In the genomic region with DNA sequence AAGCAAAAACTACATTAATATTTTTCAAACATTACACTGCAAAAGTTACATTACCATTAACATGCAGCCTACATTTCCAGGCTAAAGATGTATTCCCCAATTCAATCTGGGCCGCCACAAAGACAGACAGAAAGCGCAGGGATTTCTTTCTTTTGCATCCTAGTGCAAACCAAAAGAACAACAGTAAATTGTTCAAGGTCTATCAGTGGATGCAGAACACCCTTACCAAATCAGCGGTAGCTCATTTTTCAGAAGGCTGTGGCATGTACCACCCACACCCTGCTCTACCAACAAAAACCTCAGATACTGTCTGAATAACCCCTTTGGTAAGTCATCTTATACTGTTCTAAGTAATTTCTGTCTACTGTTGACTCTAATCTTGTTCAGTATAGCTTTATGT, we compare ENCODE assay signal across 14 cellular contexts. TPM values are rescaled to one million over a fixed set of nuclear protein-coding genes. Genes with fewer than 3 reads are reported as not detected.
A peak's percentile ranks its signal among the peaks of the same experiment; 100 is the strongest.
DNase-seq lines count a peak whose midpoint lies in the region; ATAC-seq and TF ChIP-seq lines count a peak whose summit lies in the region.
"Had no signal": no experiment of that assay in that cellular context is flagged by ENCODE, and none has a peak within 500 bp of the region (broad histone marks: within the 10 kb centered on the region; RNA-seq: fewer than 3 reads in every experiment).

No MANE protein-coding gene starts in this region.

- H3K9ac ChIP-seq in endodermal cell (ENCODE audit: extremely low read depth, low read length, poor library complexity, severe bottlenecking) = no peak overlapping the region
- peak overlapping the region; percentile 99 for H3K9ac ChIP-seq in skeletal muscle satellite cell (ENCODE audit: low read depth, low read length)

- no peak for DNase-seq in activated naive CD4-positive, alpha-beta T cell treated with anti-CD3 and anti-CD28 coated beads for 36 hours
- DNase-seq in activated naive CD4-positive, alpha-beta T cell treated with anti-CD3 and anti-CD28 coated beads, Interleukin-2, amount 50 U/mL, for 72 hours (ENCODE audit: low spot score in 2 of 2) = no peak
- no peak for DNase-seq in T-helper 17 cell
- DNase-seq in endodermal cell = no peak
- DNase-seq in NCI-H1417 (lab: John Stamatoyannopoulos, UW) = no peak
- DNase-seq in HEK293T (ENCODE audit: extremely low spot score) = no peak
- DNase-seq in upper lobe of right lung = no peak
- DNase-seq: activated gamma-delta T cell treated with Interleukin-2 at 50 U/mL for 16 hours, AML-193, cortex of kidney, head of caudate nucleus, MG63, NCI-H345 had no signal

- POLR2A ChIA-PET in HEK293T (lab: Yijun Ruan, JAX) = no interaction called here

- H3K27me3 Mint-ChIP-seq in activated naive CD4-positive, alpha-beta T cell treated with anti-CD3 and anti-CD28 coated beads for 36 hours (ENCODE audit: low read depth) = no peaks in the 10 kb centered on the region
- no peaks in the 10 kb centered on the region for H3K27me3 Mint-ChIP-seq in T-helper 17 cell
- no peaks in the 10 kb centered on the region for H3K27me3 Mint-ChIP-seq in endodermal cell (ENCODE audit: insufficient read depth)

- H3K4me2 ChIP-seq in skeletal muscle satellite cell (ENCODE audit: low read length) = peak overlapping the region; percentile 83

- TF ChIP-seq CTCF in endodermal cell (conservative IDR thresholded peaks at IDR 0.05) (no peak), upper lobe of right lung (IDR thresholded peaks at IDR 0.05) (no peak)

- WGBS in endodermal cell (ENCODE audit: insufficient coverage in 1 of 2, insufficient read length in 1 of 2), 2 experiments = 96 to 98% methylated on average over 3 of the region's 3 CpGs

- no peak for ATAC-seq in activated naive CD4-positive, alpha-beta T cell treated with anti-CD3 and anti-CD28 coated beads, Interleukin-2, amount 50 U/mL, for 72 hours
- no peak for ATAC-seq in T-helper 17 cell
- no peak for ATAC-seq in upper lobe of right lung

- H3K36me3 ChIP-seq in endodermal cell (ENCODE audit: control insufficient read depth, insufficient read depth, low read length) (peaks cover 65% of the 10 kb centered on the region), skeletal muscle satellite cell (ENCODE audit: insufficient read depth, low read length) (peaks cover 61% of the 10 kb centered on the region), upper lobe of right lung (peaks cover 55% of the 10 kb centered on the region)

- H3K4me3 ChIP-seq in endodermal cell (ENCODE audit: low read length) = peak overlapping the region; percentile 100
- peak overlapping the region; percentile 93 for H3K4me3 ChIP-seq in skeletal muscle satellite cell (ENCODE audit: low read length)
- H3K4me3 ChIP-seq in upper lobe of right lung = no peak overlapping the region

- H3K9me3 Mint-ChIP-seq in activated naive CD4-positive, alpha-beta T cell treated with anti-CD3 and anti-CD28 coated beads for 36 hours = no peaks in the 10 kb centered on the region
- H3K9me3 Mint-ChIP-seq in activated naive CD4-positive, alpha-beta T cell treated with anti-CD3 and anti-CD28 coated beads, Interleukin-2, amount 50 U/mL, for 72 hours = no peaks in the 10 kb centered on the region
- no peaks in the 10 kb centered on the region for H3K9me3 Mint-ChIP-seq in endodermal cell

- H3K4me3 Mint-ChIP-seq in activated naive CD4-positive, alpha-beta T cell treated with anti-CD3 and anti-CD28 coated beads for 36 hours = peak overlapping the region; percentile 91
- H3K4me3 Mint-ChIP-seq in T-helper 17 cell (peak overlapping the region; percentile 68), endodermal cell (no peak overlapping the region)

- no peaks in the 10 kb centered on the region for H3K9me3 ChIP-seq in T-helper 17 cell (ENCODE audit: control insufficient read depth, low read length, poor library complexity, severe bottlenecking)
- no peaks in the 10 kb centered on the region for H3K9me3 ChIP-seq in endodermal cell (ENCODE audit: control insufficient read depth, low read length)
- no peaks in the 10 kb centered on the region for H3K9me3 ChIP-seq in skeletal muscle satellite cell (replicated peaks; ENCODE audit: low read length)
- H3K9me3 ChIP-seq in upper lobe of right lung = no peaks in the 10 kb centered on the region
- H3K9me3 ChIP-seq: MG63 had no signal

- peaks cover 56% of the 10 kb centered on the region for H3K36me3 Mint-ChIP-seq in activated naive CD4-positive, alpha-beta T cell treated with anti-CD3 and anti-CD28 coated beads for 36 hours (ENCODE audit: low read depth)
- H3K36me3 Mint-ChIP-seq in activated naive CD4-positive, alpha-beta T cell treated with anti-CD3 and anti-CD28 coated beads, Interleukin-2, amount 50 U/mL, for 72 hours = peaks cover 55 to 77% of the 10 kb centered on the region in 2 donors
- H3K36me3 Mint-ChIP-seq in T-helper 17 cell (ENCODE audit: low read depth) (peaks cover 12% of the 10 kb centered on the region), endodermal cell (ENCODE audit: low read depth) (peaks cover 59% of the 10 kb centered on the region)

- peaks cover 73% of the 10 kb centered on the region for H3K4me1 Mint-ChIP-seq in activated naive CD4-positive, alpha-beta T cell treated with anti-CD3 and anti-CD28 coated beads for 36 hours (ENCODE audit: low read depth)
- H3K4me1 Mint-ChIP-seq in T-helper 17 cell (peaks cover 82% of the 10 kb centered on the region), endodermal cell (peaks cover 54% of the 10 kb centered on the region)

- intact Hi-C loops in activated naive CD4-positive, alpha-beta T cell treated with anti-CD3 and anti-CD28 coated beads for 36 hours (cut with micrococcal nuclease) = loop anchor here (10.0 kb wide), 1 partner anchor 827 kb away; no protein-coding TSS in a partner anchor
- intact Hi-C loops in upper lobe of right lung (cut with DNase I) = no loop called here

- H3K4me1 ChIP-seq in endodermal cell (ENCODE audit: control insufficient read depth, insufficient read depth, low read length) = peaks cover 5% of the 10 kb centered on the region
- peaks cover 73% of the 10 kb centered on the region for H3K4me1 ChIP-seq in skeletal muscle satellite cell (ENCODE audit: control insufficient read depth, insufficient read depth, low read length)
- H3K4me1 ChIP-seq in upper lobe of right lung = peaks cover 74% of the 10 kb centered on the region

- H3K27ac ChIP-seq in endodermal cell (ENCODE audit: low read depth, low read length) = no peak overlapping the region
- H3K27ac ChIP-seq in upper lobe of right lung = no peak overlapping the region

- H3K27ac Mint-ChIP-seq in activated naive CD4-positive, alpha-beta T cell treated with anti-CD3 and anti-CD28 coated beads for 36 hours = peak overlapping the region; percentile 99
- H3K27ac Mint-ChIP-seq in activated naive CD4-positive, alpha-beta T cell treated with anti-CD3 and anti-CD28 coated beads, Interleukin-2, amount 50 U/mL, for 72 hours = peak overlapping the region in 1 of 2 donors; percentile 69
- H3K27ac Mint-ChIP-seq in T-helper 17 cell (peak overlapping the region; percentile 75), endodermal cell (no peak overlapping the region)

- H3K27me3 ChIP-seq in endodermal cell (ENCODE audit: control insufficient read depth, insufficient read depth, low read length, poor library complexity, severe bottlenecking) (no peaks in the 10 kb centered on the region), skeletal muscle satellite cell (ENCODE audit: control insufficient read depth, insufficient read depth, low read length) (no peaks in the 10 kb centered on the region), upper lobe of right lung (no peaks in the 10 kb centered on the region)
- H3K27me3 ChIP-seq: MG63 had no signal

- CTCF ChIA-PET in activated naive CD4-positive, alpha-beta T cell treated with anti-CD3 and anti-CD28 coated beads for 36 hours (lab: Charles Lee) = interaction anchor here (1.2 to 1.7 kb wide), 2 partner anchors 34 to 290 kb away, joined by 5 to 8 read pairs; no protein-coding TSS in a partner anchor
- CTCF ChIA-PET in HEK293T (lab: Yijun Ruan, JAX) = no interaction called here

TF ChIP-seq in HEK293T, 16 proteins besides CTCF, POLR2A, EP300 and RAD21:
- no peak for TF ChIP-seq FOXA1 (IDR thresholded peaks at IDR 0.05)
- TF ChIP-seq SUZ12 (IDR thresholded peaks at IDR 0.05) = no peak
- no peak for TF ChIP-seq LEF1 (IDR thresholded peaks at IDR 0.05; ENCODE audit: borderline replicate concordance)
- TF ChIP-seq FOXK2 (IDR thresholded peaks at IDR 0.05) = no peak
- TF ChIP-seq ELF4 (IDR thresholded peaks at IDR 0.05) = no peak
- TF ChIP-seq HDGF (IDR thresholded peaks at IDR 0.05; ENCODE audit: borderline replicate concordance) = no peak

RNA-seq across cellular contexts. Expression of a gene that starts 3.6 kb away (rescaled TPM):
- 1,000 to 10,000 TPM; 3,331 to 3,631 TPM for total RNA-seq in activated naive CD4-positive, alpha-beta T cell treated with anti-CD3 and anti-CD28 coated beads for 36 hours
- 1,000 to 10,000 TPM; 2,995 to 3,818 TPM for total RNA-seq in activated naive CD4-positive, alpha-beta T cell treated with anti-CD3 and anti-CD28 coated beads, Interleukin-2, amount 50 U/mL, for 72 hours
- total RNA-seq in T-helper 17 cell (1,000 to 10,000 TPM; 7,650 to 7,799 TPM), endodermal cell (1,000 to 10,000 TPM; 2,192 to 2,586 TPM), upper lobe of right lung (4,924 TPM)
- polyA plus RNA-seq in endodermal cell (2013, experiment 1 of 2) = 1,898 TPM
- 1,873 TPM for polyA plus RNA-seq in endodermal cell (2013, experiment 2 of 2)
- 1,854 and 2,568 TPM in 2 replicates for total RNA-seq in skeletal muscle satellite cell (2012; rRNA removed)
